In genomic region chr2:150569761-150570160, GRCh38 we compare ENCODE assay signal across 12 cellular contexts.
"Had no signal": no experiment of that assay in that cellular context is flagged by ENCODE, and none has a peak within 500 bp of the region (broad histone marks: within the 10 kb centered on the region; RNA-seq: fewer than 3 reads in every experiment).

No MANE protein-coding gene starts in this region.

- H3K27ac ChIP-seq: esophagus muscularis mucosa, thyroid gland had no signal

- H3K4me1 ChIP-seq: thyroid gland had no signal

- H3K27ac Mint-ChIP-seq: activated T-cell treated with anti-CD3 and anti-CD28 coated beads, Interleukin-2, amount 50 U/mL, for 72 hours; natural killer cell; T-helper 2 cell treated with Interferon-gamma antibody and Interleukin-4, amounts not matched to agents 5 μg/mL and 100 μg/mL, for 36 hours had no signal

- H3K9me3 Mint-ChIP-seq: T-helper 2 cell treated with Interferon-gamma antibody and Interleukin-4, amounts not matched to agents 5 μg/mL and 100 μg/mL, for 36 hours had no signal

- H3K4me3 Mint-ChIP-seq: activated T-cell treated with anti-CD3 and anti-CD28 coated beads, Interleukin-2, amount 50 U/mL, for 72 hours; natural killer cell; T-helper 2 cell treated with Interferon-gamma antibody and Interleukin-4, amounts not matched to agents 5 μg/mL and 100 μg/mL, for 36 hours had no signal

- H3K27me3 ChIP-seq: esophagus muscularis mucosa, thyroid gland had no signal

- H3K36me3 ChIP-seq: esophagus muscularis mucosa, thyroid gland had no signal

- DNase-seq: activated CD4-positive, alpha-beta T cell treated with anti-CD3 and anti-CD28 coated beads, Interleukin-2, amount 50 U/mL, for 4 hours; activated effector memory CD4-positive, alpha-beta T cell treated with anti-CD3 and anti-CD28 coated beads, Interleukin-2, amount 50 U/mL, for 16 hours; activated naive CD4-positive, alpha-beta T cell treated with anti-CD3 and anti-CD28 coated beads, Interleukin-2, amount 50 U/mL, for 16 hours; activated T-cell treated with anti-CD3 and anti-CD28 coated beads, Interleukin-2, amount 50 U/mL, for 72 hours; cerebellar nuclear complex; effector CD4-positive, alpha-beta T cell; natural killer cell; stimulated activated CD8-positive, alpha-beta memory T cell treated with anti-CD3 and anti-CD28 coated beads, Interleukin-4, amount 100 ng/mL, for 48 hours; stimulated activated naive CD4-positive, alpha-beta T cell treated with Interleukin-2 at 50 U/mL for 16 hours; thyroid gland had no signal

- H3K4me3 ChIP-seq: esophagus muscularis mucosa, thyroid gland had no signal

- H3K9me3 ChIP-seq: esophagus muscularis mucosa, thyroid gland had no signal

- H3K4me1 Mint-ChIP-seq: natural killer cell had no signal
